15 cellular contexts compared by ENCODE assay signal in genomic region chr14:75081835-75082234, GRCh38.
"Had no signal": no experiment of that assay in that cellular context is flagged by ENCODE, and none has a peak within 500 bp of the region (broad histone marks: within the 10 kb centered on the region; RNA-seq: fewer than 3 reads in every experiment).

No MANE protein-coding gene starts in this region.

- H3K27ac ChIP-seq: ovary had no signal

- FAIRE-seq: endothelial cell of umbilical vein had no signal

- H3K9me3 ChIP-seq: ovary, upper lobe of left lung had no signal

- H3K27me3 ChIP-seq: ovary, upper lobe of left lung had no signal

- H3K9me3 Mint-ChIP-seq: activated CD4-positive, alpha-beta memory T cell treated with anti-CD3 and anti-CD28 coated beads, Interleukin-2, amount 10 ng/mL, durations not matched to agents 7 days and 5 days; activated naive CD8-positive, alpha-beta T cell treated with anti-CD3 and anti-CD28 coated beads, Interleukin-2, amount 10 ng/mL, durations not matched to agents 7 days and 5 days; activated T-cell treated with anti-CD3 and anti-CD28 coated beads, Interleukin-2, amount 50 U/mL, for 72 hours; immature natural killer cell had no signal

- H3K36me3 ChIP-seq: ovary had no signal

- DNase-seq: activated CD4-positive, alpha-beta memory T cell treated with anti-CD3 and anti-CD28 coated beads, Interleukin-2, amount 10 ng/mL, durations not matched to agents 7 days and 5 days; activated CD8-positive, alpha-beta memory T cell treated with anti-CD3 and anti-CD28 coated beads, Interleukin-2, amount 50 U/mL, for 4 hours; activated gamma-delta T cell treated with Interleukin-2 at 50 U/mL for 16 hours; activated naive CD8-positive, alpha-beta T cell treated with anti-CD3 and anti-CD28 coated beads, Interleukin-2, amount 10 ng/mL, durations not matched to agents 7 days and 5 days; activated T-cell treated with anti-CD3 and anti-CD28 coated beads, Interleukin-2, amount 50 U/mL, for 72 hours; aorta; immature natural killer cell; left cardiac atrium; ovary; retina; SHP77 treated with DMSO at 0.1 percent for 48 hours; upper lobe of left lung had no signal

- H3K4me3 ChIP-seq: ovary, smooth muscle cell, upper lobe of left lung had no signal

- H3K4me3 Mint-ChIP-seq: activated CD4-positive, alpha-beta memory T cell treated with anti-CD3 and anti-CD28 coated beads, Interleukin-2, amount 10 ng/mL, durations not matched to agents 7 days and 5 days; activated naive CD8-positive, alpha-beta T cell treated with anti-CD3 and anti-CD28 coated beads, Interleukin-2, amount 10 ng/mL, durations not matched to agents 7 days and 5 days; activated T-cell treated with anti-CD3 and anti-CD28 coated beads, Interleukin-2, amount 50 U/mL, for 72 hours; immature natural killer cell had no signal

- ATAC-seq: activated CD4-positive, CD25-positive, alpha-beta regulatory T cell treated with anti-CD3 and anti-CD28 coated beads, Interleukin-2, amount 50 U/mL, for 24 hours; activated T-cell treated with anti-CD3 and anti-CD28 coated beads, Interleukin-2, amount 50 U/mL, for 72 hours; left cardiac atrium had no signal

- H3K27me3 Mint-ChIP-seq: activated CD4-positive, alpha-beta memory T cell treated with anti-CD3 and anti-CD28 coated beads, Interleukin-2, amount 10 ng/mL, durations not matched to agents 7 days and 5 days; activated naive CD8-positive, alpha-beta T cell treated with anti-CD3 and anti-CD28 coated beads, Interleukin-2, amount 10 ng/mL, durations not matched to agents 7 days and 5 days had no signal

- H3K4me1 ChIP-seq: upper lobe of left lung had no signal

- H3K27ac Mint-ChIP-seq: activated CD4-positive, alpha-beta memory T cell treated with anti-CD3 and anti-CD28 coated beads, Interleukin-2, amount 10 ng/mL, durations not matched to agents 7 days and 5 days; activated naive CD8-positive, alpha-beta T cell treated with anti-CD3 and anti-CD28 coated beads, Interleukin-2, amount 10 ng/mL, durations not matched to agents 7 days and 5 days; activated T-cell treated with anti-CD3 and anti-CD28 coated beads, Interleukin-2, amount 50 U/mL, for 72 hours; immature natural killer cell had no signal

- H3K4me1 Mint-ChIP-seq: activated CD4-positive, alpha-beta memory T cell treated with anti-CD3 and anti-CD28 coated beads, Interleukin-2, amount 10 ng/mL, durations not matched to agents 7 days and 5 days; activated naive CD8-positive, alpha-beta T cell treated with anti-CD3 and anti-CD28 coated beads, Interleukin-2, amount 10 ng/mL, durations not matched to agents 7 days and 5 days; immature natural killer cell had no signal
